19 cellular contexts compared by ENCODE assay signal in the genomic region with DNA sequence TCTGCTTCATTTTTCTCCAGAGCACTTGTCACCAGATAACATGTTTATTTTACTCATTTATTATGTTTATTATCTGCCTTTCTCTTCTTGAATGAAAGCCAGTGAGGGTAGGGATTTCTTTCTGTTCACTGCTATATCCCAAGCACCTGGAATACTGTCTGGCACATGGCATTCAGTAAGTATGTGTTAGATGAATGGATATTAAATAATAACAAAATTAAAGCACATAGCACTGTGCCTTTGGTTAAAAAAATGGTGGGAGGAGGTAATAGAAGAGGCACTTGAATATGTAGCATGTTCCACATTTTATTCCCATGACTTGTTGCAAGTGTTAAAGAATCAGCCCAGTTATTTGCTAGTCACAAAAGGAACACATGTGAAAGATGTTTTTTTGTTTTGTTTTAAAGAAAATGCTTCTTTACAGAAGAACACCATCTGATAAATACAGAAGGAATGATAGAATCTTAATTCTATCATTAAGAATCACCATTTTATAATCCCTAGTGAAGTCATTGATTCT.
DNase-seq lines count a peak whose midpoint lies in the region; TF ChIP-seq lines count a peak whose summit lies in the region.
"Had no signal": no experiment of that assay in that cellular context is flagged by ENCODE, and none has a peak within 500 bp of the region (broad histone marks: within the 10 kb centered on the region; RNA-seq: fewer than 3 reads in every experiment).

No MANE protein-coding gene starts in this region.

- H3K4me1 ChIP-seq in left ventricle myocardium inferior (peaks cover 50% of the 10 kb centered on the region), uterus (no peaks in the 10 kb centered on the region)
- H3K4me1 ChIP-seq: A549, Peyer's patch had no signal

- TF ChIP-seq CTCF in left ventricle myocardium inferior (IDR thresholded peaks at IDR 0.05; ENCODE audit: borderline replicate concordance) = no peak
- TF ChIP-seq CTCF in brain microvascular endothelial cell (IDR thresholded peaks at IDR 0.05; ENCODE audit: low read depth, low read length, missing control alignments) = no peak
- TF ChIP-seq CTCF in nephron progenitor cell (IDR thresholded peaks at IDR 0.05) = no peak
- no peak for TF ChIP-seq CTCF in uterus (IDR thresholded peaks at IDR 0.05)

- H3K27ac ChIP-seq in left ventricle myocardium inferior (replicated peaks) (peak overlapping the region; percentile 77), brain microvascular endothelial cell (peak overlapping the region; percentile 6), uterus (peak overlapping the region; percentile 7 to 42)
- H3K27ac ChIP-seq: A549, C4-2B had no signal

- DNase-seq in left ventricle myocardium inferior (no peak), cardiac septum (ENCODE audit: low spot score) (no peak), brain microvascular endothelial cell (no peak), nephron progenitor cell (no peak), uterus (no peak), NCI-H226 (no peak), middle frontal gyrus (ENCODE audit: extremely low spot score, low spot score) (no peak)
- no peak for DNase-seq in activated CD4-positive, alpha-beta T cell treated with anti-CD3 and anti-CD28 coated beads for 1 hour
- DNase-seq: DMS 273 treated with DMSO at 0.1 percent for 48 hours, HFFc6, NCI-H1048, NCI-H1436 treated with DMSO at 0.1 percent for 48 hours, NCI-H2029 treated with DMSO at 0.1 percent for 48 hours, NCI-H2171 treated with DMSO at 0.1 percent for 48 hours, NCI-H510A, Peyer's patch, SHP77 had no signal

- H3K9me3 ChIP-seq in left ventricle myocardium inferior (replicated peaks) = no peaks in the 10 kb centered on the region
- no peaks in the 10 kb centered on the region for H3K9me3 ChIP-seq in uterus
- H3K9me3 ChIP-seq: A549, Peyer's patch had no signal

- H3K36me3 ChIP-seq in left ventricle myocardium inferior (no peaks in the 10 kb centered on the region), brain microvascular endothelial cell (replicated peaks) (no peaks in the 10 kb centered on the region), uterus (no peaks in the 10 kb centered on the region)
- H3K36me3 ChIP-seq: Peyer's patch had no signal

- no peaks in the 10 kb centered on the region for H3K36me3 Mint-ChIP-seq in nephron progenitor cell (ENCODE audit: low read depth)

- H3K27me3 Mint-ChIP-seq in nephron progenitor cell (ENCODE audit: low read depth, poor library complexity) = no peaks in the 10 kb centered on the region

- no peaks in the 10 kb centered on the region for H3K27me3 ChIP-seq in left ventricle myocardium inferior (ENCODE audit: low read depth)
- no peaks in the 10 kb centered on the region for H3K27me3 ChIP-seq in brain microvascular endothelial cell (replicated peaks)
- no peaks in the 10 kb centered on the region for H3K27me3 ChIP-seq in uterus
- H3K27me3 ChIP-seq: Peyer's patch had no signal

- H3K4me1 Mint-ChIP-seq in nephron progenitor cell = peaks cover 70% of the 10 kb centered on the region

- no peak overlapping the region for H3K4me3 Mint-ChIP-seq in nephron progenitor cell
- H3K4me3 Mint-ChIP-seq: HFFc6 had no signal

- H3K9me3 Mint-ChIP-seq in nephron progenitor cell = no peaks in the 10 kb centered on the region
- H3K9me3 Mint-ChIP-seq: HFFc6 had no signal

- in situ Hi-C loops in brain microvascular endothelial cell (cut with HindIII; ENCODE audit: low pct_ligation_motif_present, low sequenced_read_pairs) = no loop called here

- intact Hi-C loops in left ventricle myocardium inferior (cut with micrococcal nuclease) (no loop called here), cardiac septum (cut with DNase I) (loop anchor here (2.0 kb wide), 1 partner anchor 114 kb away; no protein-coding TSS in a partner anchor), uterus (cut with DNase I; ENCODE audit: low total_unique reads) (no loop called here)

- TF ChIP-seq POLR2A in uterus (IDR thresholded peaks at IDR 0.05) = no peak

- H3K27ac Mint-ChIP-seq in nephron progenitor cell = peak overlapping the region; percentile 67
- H3K27ac Mint-ChIP-seq: HFFc6 had no signal

- no peak overlapping the region for H3K4me3 ChIP-seq in left ventricle myocardium inferior
- H3K4me3 ChIP-seq in brain microvascular endothelial cell (ENCODE audit: low read depth, low read length) = no peak overlapping the region
- no peak overlapping the region for H3K4me3 ChIP-seq in uterus
- H3K4me3 ChIP-seq: A549, Peyer's patch had no signal

Comparison
In these comparisons a context has a peak if more than half of its experiments do, and no peak if none do; other contexts are left out.
1. H3K27ac ChIP-seq: peak in every context shown above with its lines; median percentile 77 in left ventricle myocardium inferior; 24 in uterus; 6 in brain microvascular endothelial cell.